8 cellular contexts compared by ENCODE assay signal in genomic region chr2:60880988-60881932, GRCh38. TPM values are rescaled to one million over a fixed set of nuclear protein-coding genes. Genes with fewer than 3 reads are reported as not detected.
DNase-seq lines count a peak whose midpoint lies in the region; ATAC-seq lines count a peak whose summit lies in the region.

REL (plus strand) TSS chr2:60881574; CDS start chr2:60881841, 267 bp downstream.

- no peaks in the 10 kb centered on the region for H3K27me3 Mint-ChIP-seq in activated CD4-positive, alpha-beta T cell treated with anti-CD3 and anti-CD28 coated beads, Interleukin-2, amount 10 ng/mL, durations not matched to agents 7 days and 5 days

- peaks cover 14 to 49% (median 42%) of the 10 kb centered on the region in 11 experiments for H3K27me3 ChIP-seq in BLaER1 treated with 17β-estradiol and CSF1 and Interleukin-3, amounts not matched to agents 10 nM and 100 nM

- DNase-seq in GM19238 (ENCODE audit: insufficient read length, low spot score) (peak; percentile 85), NCI-H526 (lab: John Stamatoyannopoulos, UW) (peak; percentile 70 to 94), cortex of kidney (lab: John Stamatoyannopoulos, UW) (peak; percentile 68), left lobe of liver (ENCODE audit: low spot score) (peak; percentile 95)
- DNase-seq in activated CD4-positive, alpha-beta T cell treated with anti-CD3 and anti-CD28 coated beads, Interleukin-2, amount 10 ng/mL, durations not matched to agents 7 days and 5 days, result peak; percentile 86
- peak; percentile 90 to 94 for DNase-seq in stimulated activated CD4-positive, alpha-beta T cell treated with anti-CD3 and anti-CD28 coated beads, Interleukin-2, amount 100 ng/mL, for 24 hours

- POLR2A ChIA-PET in activated CD4-positive, alpha-beta T cell treated with anti-CD3 and anti-CD28 coated beads, Interleukin-2, amount 10 ng/mL, durations not matched to agents 7 days and 5 days (lab: Charles Lee), result no interaction called here

- no peaks in the 10 kb centered on the region for H3K9me3 ChIP-seq in BLaER1 treated with 17β-estradiol and CSF1 and Interleukin-3, amounts not matched to agents 10 nM and 100 nM (replicated peaks in 1 of 11)

- peaks cover 0 to 36% (median 24%) of the 10 kb centered on the region in 11 experiments; a peak in 14 of 22 replicates for H4K20me1 ChIP-seq in BLaER1 treated with 17β-estradiol and CSF1 and Interleukin-3, amounts not matched to agents 10 nM and 100 nM

- no peaks in the 10 kb centered on the region for H3K36me3 Mint-ChIP-seq in activated CD4-positive, alpha-beta T cell treated with anti-CD3 and anti-CD28 coated beads, Interleukin-2, amount 10 ng/mL, durations not matched to agents 7 days and 5 days (ENCODE audit: low read depth)

- peak within 1 kb of the TSS; percentile 96 for H3K27ac Mint-ChIP-seq in activated CD4-positive, alpha-beta T cell treated with anti-CD3 and anti-CD28 coated beads, Interleukin-2, amount 10 ng/mL, durations not matched to agents 7 days and 5 days

- ATAC-seq in HG03439 (IDR thresholded peaks at IDR 0.05; ENCODE audit: unreplicated experiment) (peak; percentile 80), left lobe of liver (peak; percentile 90)

- H3K9me3 Mint-ChIP-seq in activated CD4-positive, alpha-beta T cell treated with anti-CD3 and anti-CD28 coated beads, Interleukin-2, amount 10 ng/mL, durations not matched to agents 7 days and 5 days, result no peaks in the 10 kb centered on the region

- H3K4me3 Mint-ChIP-seq in activated CD4-positive, alpha-beta T cell treated with anti-CD3 and anti-CD28 coated beads, Interleukin-2, amount 10 ng/mL, durations not matched to agents 7 days and 5 days, result peak within 1 kb of the TSS; percentile 96

- H3K4me1 Mint-ChIP-seq in activated CD4-positive, alpha-beta T cell treated with anti-CD3 and anti-CD28 coated beads, Interleukin-2, amount 10 ng/mL, durations not matched to agents 7 days and 5 days, result peaks cover 32% of the 10 kb centered on the region

- no peaks in the 10 kb centered on the region for H3K36me3 ChIP-seq in BLaER1 treated with 17β-estradiol and CSF1 and Interleukin-3, amounts not matched to agents 10 nM and 100 nM

- peaks cover 5 to 38% (median 21%) of the 10 kb centered on the region in 10 experiments; a peak in 19 of 20 replicates for H3K4me1 ChIP-seq in BLaER1 treated with 17β-estradiol and CSF1 and Interleukin-3, amounts not matched to agents 10 nM and 100 nM

- CTCF ChIA-PET in activated CD4-positive, alpha-beta T cell treated with anti-CD3 and anti-CD28 coated beads, Interleukin-2, amount 10 ng/mL, durations not matched to agents 7 days and 5 days (lab: Charles Lee), result interaction anchor here (0.9 to 1.6 kb wide), 4 partner anchors 11 to 129 kb away, joined by 3 to 5 read pairs (median 3); no protein-coding TSS in a partner anchor

- peak within 1 kb of the TSS; percentile 77 to 91 (median 87) for H3K4me2 ChIP-seq in BLaER1 treated with 17β-estradiol and CSF1 and Interleukin-3, amounts not matched to agents 10 nM and 100 nM

- H3K9ac ChIP-seq in BLaER1 treated with 17β-estradiol and CSF1 and Interleukin-3, amounts not matched to agents 10 nM and 100 nM, result peak within 1 kb of the TSS; percentile 94 to 100 (median 97)

- peak within 1 kb of the TSS; percentile 80 to 99 (median 92) for H3K4me3 ChIP-seq in BLaER1 treated with 17β-estradiol and CSF1 and Interleukin-3, amounts not matched to agents 10 nM and 100 nM

- peak within 1 kb of the TSS; percentile 92 to 100 (median 97) for H3K27ac ChIP-seq in BLaER1 treated with 17β-estradiol and CSF1 and Interleukin-3, amounts not matched to agents 10 nM and 100 nM

RNA-seq across cellular contexts. Expression of gene REL, which starts in this region (rescaled TPM):
- total RNA-seq in activated CD4-positive, alpha-beta T cell treated with anti-CD3 and anti-CD28 coated beads, Interleukin-2, amount 10 ng/mL, durations not matched to agents 7 days and 5 days, result 10 to 100 TPM; 18.4 to 22.3 TPM
- 4.4 TPM for total RNA-seq in left lobe of liver

Comparison
In these comparisons a context has a peak if more than half of its experiments do, and no peak if none do; other contexts are left out.
1. Peak in every context shown above with its lines: DNase-seq, ATAC-seq, H3K4me3 ChIP-seq and H3K27ac ChIP-seq.